In genomic region chr22:32413715-32414114, GRCh38 we compare ENCODE assay signal across 10 cellular contexts. TPM values are rescaled to one million over a fixed set of nuclear protein-coding genes. Genes with fewer than 3 reads are reported as not detected.
DNase-seq lines count a peak whose midpoint lies in the region; ATAC-seq, FAIRE-seq and TF ChIP-seq lines count a peak whose summit lies in the region.
"Had no signal": no experiment of that assay in that cellular context is flagged by ENCODE, and none has a peak within 500 bp of the region (broad histone marks: within the 10 kb centered on the region; RNA-seq: fewer than 3 reads in every experiment).

No MANE protein-coding gene starts in this region.

- TF ChIP-seq CTCF in HFF-Myc (IDR thresholded peaks at IDR 0.05; ENCODE audit: low read depth, low read length, missing control alignments) (peak; percentile 43), HepG2 (CRISPR knock-in tag; IDR thresholded peaks at IDR 0.05) (peak; percentile 50), CD14-positive monocyte (IDR thresholded peaks at IDR 0.05) (no peak)

- peaks cover 28% of the 10 kb centered on the region for H3K4me1 ChIP-seq in HepG2 (ENCODE audit: insufficient read depth, low read length)
- H3K4me1 ChIP-seq in CD4-positive, alpha-beta memory T cell (ENCODE audit: insufficient read depth, low read length) = peaks cover 33% of the 10 kb centered on the region

- H3K27ac Mint-ChIP-seq in CD14-positive monocyte = no peak overlapping the region
- H3K27ac Mint-ChIP-seq in activated CD4-positive, alpha-beta T cell treated with anti-CD3 and anti-CD28 coated beads, Interleukin-2, amount 10 ng/mL, durations not matched to agents 7 days and 5 days = no peak overlapping the region
- H3K27ac Mint-ChIP-seq in CD4-positive, alpha-beta memory T cell = peak overlapping the region in 2 of 7 donors; percentile 10 to 47

- H3K27ac ChIP-seq in HepG2 (ENCODE audit: extremely low read length, insufficient read depth, low read length) = no peak overlapping the region
- no peak overlapping the region for H3K27ac ChIP-seq in CD4-positive, alpha-beta memory T cell (ENCODE audit: low read depth, low read length)
- H3K27ac ChIP-seq: prostate gland had no signal

- H3K79me2 ChIP-seq in HepG2 (ENCODE audit: insufficient read depth, low read length) = peaks cover 32% of the 10 kb centered on the region

- no peak for TF ChIP-seq POLR2A in HepG2 (IDR thresholded peaks at IDR 0.05; ENCODE audit: insufficient read depth in 1 of 2, low read depth in 2 of 2, low read length in 2 of 2)

- no peak overlapping the region for H3K9ac ChIP-seq in HepG2 (ENCODE audit: insufficient read depth, low read depth, low read length)

- POLR2A ChIA-PET in HepG2 (lab: Yijun Ruan, JAX) = no interaction called here
- POLR2A ChIA-PET in activated CD4-positive, alpha-beta T cell treated with anti-CD3 and anti-CD28 coated beads, Interleukin-2, amount 10 ng/mL, durations not matched to agents 7 days and 5 days (lab: Charles Lee) = no interaction called here
- POLR2A ChIA-PET in CD4-positive, alpha-beta memory T cell (lab: Charles Lee; ENCODE audit: partially characterized antibody) = interaction anchor here (2.9 kb wide), 1 partner anchor 62 kb away, joined by 41 read pairs; the partner anchor contains the start of gene FBXO7

- H3K9me3 Mint-ChIP-seq in CD14-positive monocyte = no peaks in the 10 kb centered on the region
- no peaks in the 10 kb centered on the region for H3K9me3 Mint-ChIP-seq in activated CD4-positive, alpha-beta T cell treated with anti-CD3 and anti-CD28 coated beads, Interleukin-2, amount 10 ng/mL, durations not matched to agents 7 days and 5 days
- H3K9me3 Mint-ChIP-seq in CD4-positive, alpha-beta memory T cell = no peaks in the 10 kb centered on the region

- H4K20me1 ChIP-seq in HepG2 (ENCODE audit: insufficient read depth, low read length) = peaks cover 9% of the 10 kb centered on the region

- DNase-seq in Caki2 (ENCODE audit: low read depth) (peak; percentile 37), HFF-Myc (ENCODE audit: extremely low read depth, low read depth) (no peak), amniotic epithelial cell (ENCODE audit: low read depth) (peak; percentile 26), HepG2 (ENCODE audit: low spot score) (peak; percentile 24), CD14-positive monocyte (ENCODE audit: low spot score) (no peak), epidermal melanocyte (ENCODE audit: insufficient read length, low spot score) (no peak)
- DNase-seq in activated CD4-positive, alpha-beta T cell treated with anti-CD3 and anti-CD28 coated beads, Interleukin-2, amount 10 ng/mL, durations not matched to agents 7 days and 5 days = no peak
- DNase-seq in CD4-positive, alpha-beta memory T cell = no peak
- DNase-seq: activated CD4-positive, alpha-beta T cell treated with anti-CD3 and anti-CD28 coated beads for 4 hours had no signal

- CTCF ChIA-PET in HepG2 (lab: Yijun Ruan, JAX; ENCODE audit: low intra/inter-chr PET ratio, low total read pairs) = interaction anchor here (0.9 to 1.9 kb wide), 2 partner anchors 31 to 60 kb away, joined by 3 to 10 read pairs; no protein-coding TSS in a partner anchor
- CTCF ChIA-PET in activated CD4-positive, alpha-beta T cell treated with anti-CD3 and anti-CD28 coated beads, Interleukin-2, amount 10 ng/mL, durations not matched to agents 7 days and 5 days (lab: Charles Lee) = no interaction called here
- CTCF ChIA-PET in CD4-positive, alpha-beta memory T cell (lab: Charles Lee; ENCODE audit: partially characterized antibody) = no interaction called here

- H2AFZ ChIP-seq in HepG2 (ENCODE audit: low read length) = peak overlapping the region; percentile 52

- H3K36me3 ChIP-seq in HepG2 (replicated peaks in 1 of 2; ENCODE audit: control insufficient read depth in 1 of 2, insufficient read depth in 2 of 2, low read length in 2 of 2) = peaks cover 0 to 2% of the 10 kb centered on the region in 2 experiments; a peak in 1 of 5 replicates
- peaks cover 3% of the 10 kb centered on the region for H3K36me3 ChIP-seq in CD4-positive, alpha-beta memory T cell (ENCODE audit: insufficient read depth, low read length)
- H3K36me3 ChIP-seq: prostate gland had no signal

- no peak for FAIRE-seq in HepG2 (lab: Jason Lieb, UNC)

- TF ChIP-seq EP300 in HepG2 (IDR thresholded peaks at IDR 0.05; ENCODE audit: low read depth in 2 of 2, low read length in 2 of 2) = no peak
- TF ChIP-seq EP300 in HepG2 (CRISPR knock-in tag; IDR thresholded peaks at IDR 0.05; ENCODE audit: borderline replicate concordance) = no peak

- H3K27me3 Mint-ChIP-seq in CD14-positive monocyte (ENCODE audit: low read depth in 3 of 3) = peaks cover 0 to 16% (median 0%) of the 10 kb centered on the region in 3 donors
- peaks cover 17% of the 10 kb centered on the region for H3K27me3 Mint-ChIP-seq in activated CD4-positive, alpha-beta T cell treated with anti-CD3 and anti-CD28 coated beads, Interleukin-2, amount 10 ng/mL, durations not matched to agents 7 days and 5 days
- peaks cover 2 to 7% of the 10 kb centered on the region in 2 donors for H3K27me3 Mint-ChIP-seq in CD4-positive, alpha-beta memory T cell

- no peak overlapping the region for H3K4me2 ChIP-seq in HepG2 (ENCODE audit: low read depth, low read length)

- peak; percentile 23; the same call in 1 of the 3 replicates for ATAC-seq in HepG2

- peaks cover 3 to 6% of the 10 kb centered on the region in 2 donors for H3K36me3 Mint-ChIP-seq in CD14-positive monocyte
- H3K36me3 Mint-ChIP-seq in activated CD4-positive, alpha-beta T cell treated with anti-CD3 and anti-CD28 coated beads, Interleukin-2, amount 10 ng/mL, durations not matched to agents 7 days and 5 days (ENCODE audit: low read depth) = peaks cover 8% of the 10 kb centered on the region
- peaks cover 9 to 20% of the 10 kb centered on the region in 2 donors for H3K36me3 Mint-ChIP-seq in CD4-positive, alpha-beta memory T cell

- in situ Hi-C loops in Caki2 (cut with HindIII; ENCODE audit: low pct_unique_long_range_greater_than_20kb, low sequenced_read_pairs) = no loop called here
- in situ Hi-C loops in HepG2 (cut with HindIII; ENCODE audit: extremely low pct_ligation_motif_present, low pct_unique_long_range_greater_than_20kb) = loop anchor here (5.0 kb wide), 1 partner anchor 59 kb away; the partner anchor contains the start of gene FBXO7

- H3K27me3 ChIP-seq in HepG2 (ENCODE audit: control insufficient read depth in 1 of 2, insufficient read depth in 2 of 2, low read length in 2 of 2) = peaks cover 2 to 17% of the 10 kb centered on the region in 2 experiments; a peak in 2 of 5 replicates
- peaks cover 4% of the 10 kb centered on the region for H3K27me3 ChIP-seq in CD4-positive, alpha-beta memory T cell (ENCODE audit: insufficient read depth, low read length)

- peaks cover 25% of the 10 kb centered on the region for H3K4me1 Mint-ChIP-seq in CD14-positive monocyte
- peaks cover 41% of the 10 kb centered on the region for H3K4me1 Mint-ChIP-seq in activated CD4-positive, alpha-beta T cell treated with anti-CD3 and anti-CD28 coated beads, Interleukin-2, amount 10 ng/mL, durations not matched to agents 7 days and 5 days
- peaks cover 23 to 44% (median 34%) of the 10 kb centered on the region in 4 donors for H3K4me1 Mint-ChIP-seq in CD4-positive, alpha-beta memory T cell

- no peak overlapping the region for H3K4me3 ChIP-seq in HFF-Myc (replicated peaks; ENCODE audit: low read depth, low read length)
- no peak overlapping the region for H3K4me3 ChIP-seq in HepG2 (replicated peaks in 1 of 3; ENCODE audit: insufficient read depth in 1 of 3, low read depth in 2 of 3, low read length in 3 of 3)
- H3K4me3 ChIP-seq in CD4-positive, alpha-beta memory T cell (ENCODE audit: low read length in 2 of 2) = no peak overlapping the region
- H3K4me3 ChIP-seq: prostate gland had no signal

- TF ChIP-seq RAD21 in HepG2 (CRISPR knock-in tag; IDR thresholded peaks at IDR 0.05) = no peak

- BruUV-seq in HepG2 (replicated peaks; lab: Mats Ljungman, UMichigan) = no TSS peak

- intact Hi-C loops in HepG2 (cut with micrococcal nuclease; ENCODE audit: unreplicated experiment) (loop anchor here (1.0 to 2.0 kb wide), 2 partner anchors 31 to 60 kb away; no protein-coding TSS in a partner anchor), CD14-positive monocyte (cut with micrococcal nuclease) (loop anchor here in 1 of 2 donors (10.0 kb wide), 1 partner anchor 61 kb away; the partner anchor contains the start of gene FBXO7)
- intact Hi-C loops in CD4-positive, alpha-beta memory T cell (cut with micrococcal nuclease) = no loop called here

- 48% methylated on average over 2 of the region's 2 CpGs for WGBS in HepG2 (ENCODE audit: low lambda C conversion rate)

- H3K4me3 Mint-ChIP-seq in CD14-positive monocyte = no peak overlapping the region
- no peak overlapping the region for H3K4me3 Mint-ChIP-seq in activated CD4-positive, alpha-beta T cell treated with anti-CD3 and anti-CD28 coated beads, Interleukin-2, amount 10 ng/mL, durations not matched to agents 7 days and 5 days
- peak overlapping the region in 1 of 8 donors; percentile 36 for H3K4me3 Mint-ChIP-seq in CD4-positive, alpha-beta memory T cell

- H3K9me3 ChIP-seq in HepG2 (ENCODE audit: low read length) = no peaks in the 10 kb centered on the region
- H3K9me3 ChIP-seq in CD4-positive, alpha-beta memory T cell (ENCODE audit: control insufficient read depth in 1 of 2, low read length in 2 of 2) = no peaks in the 10 kb centered on the region
- H3K9me3 ChIP-seq: prostate gland had no signal

RNA-seq across cellular contexts. Expression of gene RTCB, which starts 1.7 kb away (rescaled TPM):
- 258 and 298 TPM in 2 replicates for total RNA-seq in Caki2 (2014; rRNA removed; shearing (Covaris generic); ENCODE audit: low replicate concordance)
- 167 and 227 TPM in 2 replicates for total RNA-seq in HepG2 (2016; rRNA removed; fragmentation: Illumina TruSeq; extraction: Trizol)
- total RNA-seq in HepG2 (2016; cell fraction: cytosol; rRNA removed; fragmentation: Illumina TruSeq; extraction: Trizol; ENCODE audit: low read depth) = 17.0 and 18.6 TPM in 2 replicates
- 166 and 225 TPM in 2 replicates for total RNA-seq in HepG2 (2016; cell fraction: insoluble cytoplasmic fraction; rRNA removed; fragmentation: Illumina TruSeq; extraction: Trizol)
- total RNA-seq in HepG2 (2016; cell fraction: membrane; rRNA removed; fragmentation: Illumina TruSeq; extraction: Trizol) = 36.3 and 42.5 TPM in 2 replicates
- total RNA-seq in HepG2 (2016; cell fraction: nucleus; rRNA removed; fragmentation: Illumina TruSeq; extraction: Trizol) = 64.5 and 76.3 TPM in 2 replicates
- polyA plus RNA-seq in HepG2 (2011; rRNA removed) (91.3 and 108 TPM in 2 replicates), CD14-positive monocyte (100 to 1,000 TPM; 104 to 106 TPM)
- 96.3 and 117 TPM in 2 replicates for polyA plus RNA-seq in HepG2 (2011; cell fraction: cytosol; rRNA removed)
- polyA plus RNA-seq in HepG2 (2011; cell fraction: nucleus; rRNA removed) = 35.0 and 48.2 TPM in 2 replicates
- 68.2 and 70.0 TPM in 2 replicates for polyA plus RNA-seq in HepG2 (2012)
- polyA plus RNA-seq in HepG2 (2016; cell fraction: cytosol; fragmentation: Illumina TruSeq; extraction: Trizol; ENCODE audit: low read depth) = 11.5 and 14.6 TPM in 2 replicates
- polyA plus RNA-seq in HepG2 (2016; cell fraction: insoluble cytoplasmic fraction; fragmentation: Illumina TruSeq; extraction: Trizol; ENCODE audit: low read depth) = 163 and 170 TPM in 2 replicates
- 23.0 and 23.7 TPM in 2 replicates for polyA plus RNA-seq in HepG2 (2016; cell fraction: membrane; fragmentation: Illumina TruSeq; extraction: Trizol; ENCODE audit: low read depth)
- 55.6 and 63.5 TPM in 2 replicates for polyA plus RNA-seq in HepG2 (2016; cell fraction: nucleus; fragmentation: Illumina TruSeq; extraction: Trizol; ENCODE audit: insufficient read depth, low read depth)
- polyA minus RNA-seq in HepG2 (2011; rRNA and poly(A)+ RNA removed; ENCODE audit: low replicate concordance) = 82.5 and 87.3 TPM in 2 replicates
- 38.1 and 39.7 TPM in 2 replicates for polyA minus RNA-seq in HepG2 (2011; cell fraction: cytosol; rRNA and poly(A)+ RNA removed)
- 56.3 and 65.5 TPM in 2 replicates for polyA minus RNA-seq in HepG2 (2011; cell fraction: nucleus; rRNA and poly(A)+ RNA removed)
- 10 to 100 TPM; 49.1 to 58.5 TPM for total RNA-seq in activated CD4-positive, alpha-beta T cell treated with anti-CD3 and anti-CD28 coated beads, Interleukin-2, amount 10 ng/mL, durations not matched to agents 7 days and 5 days
- total RNA-seq in CD4-positive, alpha-beta memory T cell = 10 to 100 TPM; 46.7 to 59.2 TPM
- polyA plus RNA-seq in CD4-positive, alpha-beta memory T cell = 100 to 1,000 TPM; 109 to 163 TPM

RNA-seq across cellular contexts. Expression of gene BPIFC, which starts 50.5 kb away (rescaled TPM):
- total RNA-seq in Caki2 (2014; rRNA removed; shearing (Covaris generic); ENCODE audit: low replicate concordance) = not detected in 2 replicates
- not detected in 2 replicates for total RNA-seq in HepG2 (2016; rRNA removed; fragmentation: Illumina TruSeq; extraction: Trizol)
- total RNA-seq in HepG2 (2016; cell fraction: cytosol; rRNA removed; fragmentation: Illumina TruSeq; extraction: Trizol; ENCODE audit: low read depth) = not detected in 2 replicates
- total RNA-seq in HepG2 (2016; cell fraction: insoluble cytoplasmic fraction; rRNA removed; fragmentation: Illumina TruSeq; extraction: Trizol) = not detected in 2 replicates
- total RNA-seq in HepG2 (2016; cell fraction: membrane; rRNA removed; fragmentation: Illumina TruSeq; extraction: Trizol) = not detected in 2 replicates
- not detected in 2 replicates for total RNA-seq in HepG2 (2016; cell fraction: nucleus; rRNA removed; fragmentation: Illumina TruSeq; extraction: Trizol)
- not detected in 2 replicates for polyA plus RNA-seq in HepG2 (2011; rRNA removed)
- not detected in 2 replicates for polyA plus RNA-seq in HepG2 (2011; cell fraction: cytosol; rRNA removed)
- not detected in 2 replicates for polyA plus RNA-seq in HepG2 (2011; cell fraction: nucleus; rRNA removed)
- polyA plus RNA-seq in HepG2 (2012) = not detected in 2 replicates
- not detected in 2 replicates for polyA plus RNA-seq in HepG2 (2016; cell fraction: cytosol; fragmentation: Illumina TruSeq; extraction: Trizol; ENCODE audit: low read depth)
- polyA plus RNA-seq in HepG2 (2016; cell fraction: insoluble cytoplasmic fraction; fragmentation: Illumina TruSeq; extraction: Trizol; ENCODE audit: low read depth) = not detected in 2 replicates
- polyA plus RNA-seq in HepG2 (2016; cell fraction: membrane; fragmentation: Illumina TruSeq; extraction: Trizol; ENCODE audit: low read depth) = not detected in 2 replicates
- not detected in 2 replicates for polyA plus RNA-seq in HepG2 (2016; cell fraction: nucleus; fragmentation: Illumina TruSeq; extraction: Trizol; ENCODE audit: insufficient read depth, low read depth)
- not detected in 2 replicates for polyA minus RNA-seq in HepG2 (2011; rRNA and poly(A)+ RNA removed; ENCODE audit: low replicate concordance)
- polyA minus RNA-seq in HepG2 (2011; cell fraction: cytosol; rRNA and poly(A)+ RNA removed) = not detected in 2 replicates
- polyA minus RNA-seq in HepG2 (2011; cell fraction: nucleus; rRNA and poly(A)+ RNA removed) = not detected in 2 replicates
- not detected for polyA plus RNA-seq in CD14-positive monocyte
- not detected for total RNA-seq in activated CD4-positive, alpha-beta T cell treated with anti-CD3 and anti-CD28 coated beads, Interleukin-2, amount 10 ng/mL, durations not matched to agents 7 days and 5 days
- not detected for total RNA-seq in CD4-positive, alpha-beta memory T cell
- not detected for polyA plus RNA-seq in CD4-positive, alpha-beta memory T cell
- total RNA-seq: prostate gland had no signal

RNA-seq across cellular contexts. Expression of gene RFPL3, which starts 56.0 kb away (rescaled TPM):
- total RNA-seq in Caki2 (2014; rRNA removed; shearing (Covaris generic); ENCODE audit: low replicate concordance) = not detected in 2 replicates
- not detected in 2 replicates for total RNA-seq in HepG2 (2016; rRNA removed; fragmentation: Illumina TruSeq; extraction: Trizol)
- total RNA-seq in HepG2 (2016; cell fraction: cytosol; rRNA removed; fragmentation: Illumina TruSeq; extraction: Trizol; ENCODE audit: low read depth) = not detected in 2 replicates
- total RNA-seq in HepG2 (2016; cell fraction: insoluble cytoplasmic fraction; rRNA removed; fragmentation: Illumina TruSeq; extraction: Trizol) = not detected in 2 replicates
- total RNA-seq in HepG2 (2016; cell fraction: membrane; rRNA removed; fragmentation: Illumina TruSeq; extraction: Trizol) = not detected in 2 replicates
- not detected in 2 replicates for total RNA-seq in HepG2 (2016; cell fraction: nucleus; rRNA removed; fragmentation: Illumina TruSeq; extraction: Trizol)
- not detected in 2 replicates for polyA plus RNA-seq in HepG2 (2011; rRNA removed)
- not detected in 2 replicates for polyA plus RNA-seq in HepG2 (2011; cell fraction: cytosol; rRNA removed)
- polyA plus RNA-seq in HepG2 (2011; cell fraction: nucleus; rRNA removed) = not detected in 2 replicates
- polyA plus RNA-seq in HepG2 (2012) = not detected in 2 replicates
- not detected in 2 replicates for polyA plus RNA-seq in HepG2 (2016; cell fraction: cytosol; fragmentation: Illumina TruSeq; extraction: Trizol; ENCODE audit: low read depth)
- polyA plus RNA-seq in HepG2 (2016; cell fraction: insoluble cytoplasmic fraction; fragmentation: Illumina TruSeq; extraction: Trizol; ENCODE audit: low read depth) = not detected in 2 replicates
- not detected in 2 replicates for polyA plus RNA-seq in HepG2 (2016; cell fraction: membrane; fragmentation: Illumina TruSeq; extraction: Trizol; ENCODE audit: low read depth)
- polyA plus RNA-seq in HepG2 (2016; cell fraction: nucleus; fragmentation: Illumina TruSeq; extraction: Trizol; ENCODE audit: insufficient read depth, low read depth) = not detected in 2 replicates
- polyA minus RNA-seq in HepG2 (2011; rRNA and poly(A)+ RNA removed; ENCODE audit: low replicate concordance) = not detected in 2 replicates
- polyA minus RNA-seq in HepG2 (2011; cell fraction: cytosol; rRNA and poly(A)+ RNA removed) = not detected in 2 replicates
- polyA minus RNA-seq in HepG2 (2011; cell fraction: nucleus; rRNA and poly(A)+ RNA removed) = not detected in 2 replicates
- polyA plus RNA-seq in CD14-positive monocyte = not detected
- not detected for total RNA-seq in activated CD4-positive, alpha-beta T cell treated with anti-CD3 and anti-CD28 coated beads, Interleukin-2, amount 10 ng/mL, durations not matched to agents 7 days and 5 days
- total RNA-seq in CD4-positive, alpha-beta memory T cell = not detected
- polyA plus RNA-seq in CD4-positive, alpha-beta memory T cell = not detected

Comparison
In these comparisons a context has a peak if more than half of its experiments do, and no peak if none do; other contexts are left out.
1. DNase-seq: peak in Caki2 (single experiment), amniotic epithelial cell (single experiment) and HepG2 (single experiment); none in HFF-Myc (single experiment), CD14-positive monocyte (single experiment), activated CD4-positive, alpha-beta T cell treated with anti-CD3 and anti-CD28 coated beads, Interleukin-2, amount 10 ng/mL, durations not matched to agents 7 days and 5 days (single experiment), CD4-positive, alpha-beta memory T cell (0 of 5) and epidermal melanocyte (single experiment).